Comparison of ENCODE assay signal across 15 cellular contexts in the genomic region with DNA sequence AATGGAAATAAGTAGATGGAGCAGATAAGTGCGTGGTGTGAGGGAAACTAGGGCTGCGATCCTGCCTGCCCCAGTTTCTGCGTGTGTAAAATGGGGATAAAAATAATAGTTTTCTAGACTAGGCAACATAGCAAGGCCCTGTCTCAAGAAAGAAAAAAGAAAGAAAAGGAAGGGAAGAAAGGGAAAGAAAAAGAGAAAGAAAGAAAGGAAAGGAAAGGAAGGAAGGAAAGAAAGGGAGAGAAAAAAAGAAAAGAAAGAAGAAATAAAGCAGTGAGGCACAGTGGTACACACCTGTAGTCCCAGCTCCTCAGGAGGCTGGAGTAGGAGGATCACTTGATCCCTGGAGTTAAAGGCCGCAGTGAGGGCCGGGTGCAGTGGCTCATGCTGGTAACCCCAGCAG. TPM values are rescaled to one million over a fixed set of nuclear protein-coding genes. Genes with fewer than 3 reads are reported as not detected.
DNase-seq lines count a peak whose midpoint lies in the region; ATAC-seq, FAIRE-seq and TF ChIP-seq lines count a peak whose summit lies in the region.
"Had no signal": no experiment of that assay in that cellular context is flagged by ENCODE, and none has a peak within 500 bp of the region (broad histone marks: within the 10 kb centered on the region; RNA-seq: fewer than 3 reads in every experiment).

No MANE protein-coding gene starts in this region.

- CTCF ChIA-PET in HepG2 (lab: Yijun Ruan, JAX; ENCODE audit: low intra/inter-chr PET ratio, low total read pairs) = no interaction called here
- CTCF ChIA-PET in CD8-positive, alpha-beta T cell (lab: Charles Lee) = interaction anchor here (0.6 to 2.4 kb wide), 8 partner anchors 8 to 1007 kb away, joined by 3 to 9 read pairs (median 6); no protein-coding TSS in a partner anchor
- CTCF ChIA-PET in activated CD4-positive, alpha-beta memory T cell treated with anti-CD3 and anti-CD28 coated beads for 36 hours (lab: Charles Lee) = interaction anchor here (0.6 to 1.6 kb wide), 4 partner anchors 10 to 49 kb away, joined by 3 to 6 read pairs (median 3); partner anchors contain the start of gene PAQR4

- H3K27me3 Mint-ChIP-seq in brain = peaks cover 15% of the 10 kb centered on the region
- no peaks in the 10 kb centered on the region for H3K27me3 Mint-ChIP-seq in CD8-positive, alpha-beta T cell (ENCODE audit: low read depth)
- no peaks in the 10 kb centered on the region for H3K27me3 Mint-ChIP-seq in activated CD4-positive, alpha-beta memory T cell treated with anti-CD3 and anti-CD28 coated beads for 36 hours

- peaks cover 26% of the 10 kb centered on the region for H3K4me1 ChIP-seq in HepG2 (ENCODE audit: insufficient read depth, low read length)
- peaks cover 0 to 34% (median 7%) of the 10 kb centered on the region in 4 donors for H3K4me1 ChIP-seq in right lobe of liver
- H3K4me1 ChIP-seq in CD8-positive, alpha-beta T cell (ENCODE audit: insufficient read depth, low read length) = peaks cover 14% of the 10 kb centered on the region

- peak overlapping the region in 2 of 5 experiments; percentile 14 to 23 for H3K27ac Mint-ChIP-seq in brain
- no peak overlapping the region for H3K27ac Mint-ChIP-seq in CD8-positive, alpha-beta T cell
- H3K27ac Mint-ChIP-seq in activated CD4-positive, alpha-beta memory T cell treated with anti-CD3 and anti-CD28 coated beads for 36 hours = no peak overlapping the region

- no peak for TF ChIP-seq RAD21 in HepG2 (CRISPR knock-in tag; IDR thresholded peaks at IDR 0.05)

- intact Hi-C loops in HepG2 (cut with micrococcal nuclease; ENCODE audit: unreplicated experiment) (loop anchor here (2.0 kb wide), 1 partner anchor 18 kb away; the partner anchor contains the start of gene KREMEN2), right lobe of liver (cut with DNase I) (no loop called here)
- intact Hi-C loops in CD8-positive, alpha-beta T cell (cut with DNase I, micrococcal nuclease) = loop anchor here (5.0 kb wide), 3 partner anchors 55 to 1135 kb away; partner anchors contain the start of genes ADCY9 (in 1 of the 2) and FLYWCH1 (in 1 of the 2)
- intact Hi-C loops in activated CD4-positive, alpha-beta memory T cell treated with anti-CD3 and anti-CD28 coated beads for 36 hours (cut with micrococcal nuclease) = loop anchor here (5.0 kb wide), 1 partner anchor 75 kb away; no protein-coding TSS in a partner anchor

- no peak for FAIRE-seq in HepG2 (lab: Jason Lieb, UNC)
- FAIRE-seq: keratinocyte had no signal

- H3K9ac ChIP-seq in HepG2 (ENCODE audit: insufficient read depth, low read depth, low read length) = no peak overlapping the region
- H3K9ac ChIP-seq: SK-N-SH had no signal

- in situ Hi-C loops in HepG2 (cut with HindIII; ENCODE audit: extremely low pct_ligation_motif_present, low pct_unique_long_range_greater_than_20kb) = no loop called here

- no TSS peak for BruUV-seq in HepG2 (replicated peaks; lab: Mats Ljungman, UMichigan)

- no peaks in the 10 kb centered on the region for H3K9me3 ChIP-seq in HepG2 (ENCODE audit: low read length)
- H3K9me3 ChIP-seq in right lobe of liver = no peaks in the 10 kb centered on the region
- H3K9me3 ChIP-seq in CD8-positive, alpha-beta T cell (ENCODE audit: low read length) = no peaks in the 10 kb centered on the region
- H3K9me3 ChIP-seq: SK-N-SH, suprapubic skin had no signal

- no peaks in the 10 kb centered on the region for H3K9me3 Mint-ChIP-seq in brain
- no peaks in the 10 kb centered on the region for H3K9me3 Mint-ChIP-seq in CD8-positive, alpha-beta T cell
- no peaks in the 10 kb centered on the region for H3K9me3 Mint-ChIP-seq in activated CD4-positive, alpha-beta memory T cell treated with anti-CD3 and anti-CD28 coated beads for 36 hours

- H4K20me1 ChIP-seq in HepG2 (ENCODE audit: insufficient read depth, low read length) = no peaks in the 10 kb centered on the region

- H3K36me3 ChIP-seq in HepG2 (replicated peaks in 1 of 2; ENCODE audit: control insufficient read depth in 1 of 2, insufficient read depth in 2 of 2, low read length in 2 of 2) (no peaks in the 10 kb centered on the region), right lobe of liver (no peaks in the 10 kb centered on the region)
- H3K36me3 ChIP-seq in CD8-positive, alpha-beta T cell (ENCODE audit: insufficient read depth, low read length) = no peaks in the 10 kb centered on the region
- H3K36me3 ChIP-seq: suprapubic skin had no signal

- no peak for ATAC-seq in HepG2
- ATAC-seq in right lobe of liver = no peak
- ATAC-seq in CD8-positive, alpha-beta T cell = no peak

- H2AFZ ChIP-seq in HepG2 (ENCODE audit: low read length) = no peak overlapping the region

- POLR2A ChIA-PET in HepG2 (lab: Yijun Ruan, JAX) = interaction anchor here (0.6 to 3.9 kb wide), 4 partner anchors 18 to 230 kb away, joined by 3 to 48 read pairs (median 17); partner anchors contain the start of genes HCFC1R1, KREMEN2, SRRM2 and THOC6
- POLR2A ChIA-PET in CD8-positive, alpha-beta T cell (lab: Charles Lee) = no interaction called here
- POLR2A ChIA-PET in activated CD4-positive, alpha-beta memory T cell treated with anti-CD3 and anti-CD28 coated beads for 36 hours (lab: Charles Lee) = interaction anchor here (1.3 to 1.5 kb wide), 2 partner anchors 12 to 14 kb away, joined by 3 read pairs; no protein-coding TSS in a partner anchor

- H3K4me3 ChIP-seq in HepG2 (replicated peaks in 1 of 3; ENCODE audit: insufficient read depth in 1 of 3, low read depth in 2 of 3, low read length in 3 of 3) (no peak overlapping the region), right lobe of liver (no peak overlapping the region)
- no peak overlapping the region for H3K4me3 ChIP-seq in CD8-positive, alpha-beta T cell (ENCODE audit: low read depth, low read length)
- H3K4me3 ChIP-seq: suprapubic skin had no signal

- H3K27me3 ChIP-seq in HepG2 (ENCODE audit: control insufficient read depth in 1 of 2, insufficient read depth in 2 of 2, low read length in 2 of 2) = peaks cover 8 to 30% of the 10 kb centered on the region in 2 experiments; a peak in 4 of 5 replicates
- H3K27me3 ChIP-seq in right lobe of liver = no peaks in the 10 kb centered on the region
- H3K27me3 ChIP-seq in CD8-positive, alpha-beta T cell (ENCODE audit: insufficient read depth, low read length) = no peaks in the 10 kb centered on the region

- H3K36me3 Mint-ChIP-seq in brain = no peaks in the 10 kb centered on the region
- H3K36me3 Mint-ChIP-seq in CD8-positive, alpha-beta T cell = no peaks in the 10 kb centered on the region
- H3K36me3 Mint-ChIP-seq in activated CD4-positive, alpha-beta memory T cell treated with anti-CD3 and anti-CD28 coated beads for 36 hours = peaks cover 12% of the 10 kb centered on the region

- TF ChIP-seq EP300 in HepG2 (IDR thresholded peaks at IDR 0.05; ENCODE audit: low read depth in 2 of 2, low read length in 2 of 2) (no peak), HepG2 (CRISPR knock-in tag; IDR thresholded peaks at IDR 0.05; ENCODE audit: borderline replicate concordance) (no peak)

- H3K27ac ChIP-seq in HepG2 (ENCODE audit: extremely low read length, insufficient read depth, low read length) (no peak overlapping the region), right lobe of liver (no peak overlapping the region)
- no peak overlapping the region for H3K27ac ChIP-seq in CD8-positive, alpha-beta T cell (ENCODE audit: low read depth, low read length)
- H3K27ac ChIP-seq: suprapubic skin had no signal

- no peak overlapping the region for H3K4me2 ChIP-seq in HepG2 (ENCODE audit: low read depth, low read length)
- H3K4me2 ChIP-seq: SK-N-SH had no signal

- TF ChIP-seq POLR2A in HepG2 (IDR thresholded peaks at IDR 0.05; ENCODE audit: insufficient read depth in 1 of 2, low read depth in 2 of 2, low read length in 2 of 2) (no peak), right lobe of liver (IDR thresholded peaks at IDR 0.05) (no peak)

- H3K4me3 Mint-ChIP-seq in brain = peak overlapping the region; percentile 4 to 89 (median 79)
- H3K4me3 Mint-ChIP-seq in CD8-positive, alpha-beta T cell = no peak overlapping the region
- no peak overlapping the region for H3K4me3 Mint-ChIP-seq in activated CD4-positive, alpha-beta memory T cell treated with anti-CD3 and anti-CD28 coated beads for 36 hours

- DNase-seq in HepG2 (ENCODE audit: low spot score) (no peak), right lobe of liver (no peak)
- no peak for DNase-seq in CD8-positive, alpha-beta T cell
- DNase-seq in stimulated activated CD4-positive, alpha-beta T cell treated with anti-CD3 and anti-CD28 coated beads, Interleukin-15, amount 100 ng/mL, for 24 hours = no peak
- no peak for DNase-seq in activated CD4-positive, alpha-beta memory T cell treated with anti-CD3 and anti-CD28 coated beads for 36 hours
- DNase-seq: activated CD4-positive, CD25-positive, alpha-beta regulatory T cell; GOT3; midbrain; NCI-H1105; SK-N-SH had no signal

- H3K4me1 Mint-ChIP-seq in brain = peaks cover 46% of the 10 kb centered on the region
- peaks cover 16% of the 10 kb centered on the region for H3K4me1 Mint-ChIP-seq in CD8-positive, alpha-beta T cell (ENCODE audit: low read depth)
- H3K4me1 Mint-ChIP-seq in activated CD4-positive, alpha-beta memory T cell treated with anti-CD3 and anti-CD28 coated beads for 36 hours (ENCODE audit: low read depth) = peaks cover 15% of the 10 kb centered on the region

- WGBS in HepG2 (ENCODE audit: low lambda C conversion rate) = 46% methylated on average over 5 of the region's 5 CpGs
- WGBS in right lobe of liver (ENCODE audit: insufficient coverage, low coverage, low lambda C conversion rate, missing lambda C conversion rate) = 77% methylated on average over 5 of the region's 5 CpGs

- TF ChIP-seq CTCF in HepG2 (CRISPR knock-in tag; IDR thresholded peaks at IDR 0.05) = no peak
- no peak for TF ChIP-seq CTCF in right lobe of liver (IDR thresholded peaks at IDR 0.05)
- no peak for TF ChIP-seq CTCF in brain (conservative IDR thresholded peaks at IDR 0.05)
- no peak for TF ChIP-seq CTCF in CD8-positive, alpha-beta T cell (IDR thresholded peaks at IDR 0.05)

- H3K79me2 ChIP-seq in HepG2 (ENCODE audit: insufficient read depth, low read length) = peaks cover 8% of the 10 kb centered on the region

RNA-seq across cellular contexts. Expression of gene PKMYT1, which starts 2.2 kb away (rescaled TPM):
- total RNA-seq in HepG2 (2016; rRNA removed; fragmentation: Illumina TruSeq; extraction: Trizol) (8.4 and 27.8 TPM in 2 replicates), right lobe of liver (1 to 10 TPM in 5 of 6 experiments, under 1 TPM in 1; 0.68 to 6.5 (median 1.7) TPM)
- total RNA-seq in HepG2 (2016; cell fraction: cytosol; rRNA removed; fragmentation: Illumina TruSeq; extraction: Trizol; ENCODE audit: low read depth) = 8.3 and 10.7 TPM in 2 replicates
- 8.6 and 25.9 TPM in 2 replicates for total RNA-seq in HepG2 (2016; cell fraction: insoluble cytoplasmic fraction; rRNA removed; fragmentation: Illumina TruSeq; extraction: Trizol)
- total RNA-seq in HepG2 (2016; cell fraction: membrane; rRNA removed; fragmentation: Illumina TruSeq; extraction: Trizol) = 12.7 and 13.0 TPM in 2 replicates
- 27.2 and 33.5 TPM in 2 replicates for total RNA-seq in HepG2 (2016; cell fraction: nucleus; rRNA removed; fragmentation: Illumina TruSeq; extraction: Trizol)
- polyA plus RNA-seq in HepG2 (2011; rRNA removed) (6.6 and 7.0 TPM in 2 replicates), brain (ENCODE audit: insufficient read depth, low read depth, low replicate concordance) (47.6 TPM)
- polyA plus RNA-seq in HepG2 (2011; cell fraction: cytosol; rRNA removed) = 1.9 and 8.9 TPM in 2 replicates
- 26.5 and 50.1 TPM in 2 replicates for polyA plus RNA-seq in HepG2 (2011; cell fraction: nucleus; rRNA removed)
- 6.9 and 11.9 TPM in 2 replicates for polyA plus RNA-seq in HepG2 (2012)
- polyA plus RNA-seq in HepG2 (2016; cell fraction: cytosol; fragmentation: Illumina TruSeq; extraction: Trizol; ENCODE audit: low read depth) = 5.7 and 6.3 TPM in 2 replicates
- polyA plus RNA-seq in HepG2 (2016; cell fraction: insoluble cytoplasmic fraction; fragmentation: Illumina TruSeq; extraction: Trizol; ENCODE audit: low read depth) = 14.9 and 16.6 TPM in 2 replicates
- polyA plus RNA-seq in HepG2 (2016; cell fraction: membrane; fragmentation: Illumina TruSeq; extraction: Trizol; ENCODE audit: low read depth) = 6.9 and 8.9 TPM in 2 replicates
- polyA plus RNA-seq in HepG2 (2016; cell fraction: nucleus; fragmentation: Illumina TruSeq; extraction: Trizol; ENCODE audit: insufficient read depth, low read depth) = 68.0 and 69.8 TPM in 2 replicates
- polyA minus RNA-seq in HepG2 (2011; rRNA and poly(A)+ RNA removed; ENCODE audit: low replicate concordance) = 9.6 and 11.3 TPM in 2 replicates
- polyA minus RNA-seq in HepG2 (2011; cell fraction: cytosol; rRNA and poly(A)+ RNA removed) = 3.5 and 4.1 TPM in 2 replicates
- polyA minus RNA-seq in HepG2 (2011; cell fraction: nucleus; rRNA and poly(A)+ RNA removed) = 9.4 and 9.8 TPM in 2 replicates
- total RNA-seq in CD8-positive, alpha-beta T cell = under 1 TPM; 0.44 to 0.81 TPM
- total RNA-seq in activated CD4-positive, alpha-beta memory T cell treated with anti-CD3 and anti-CD28 coated beads for 36 hours = 100 to 1,000 TPM; 123 to 134 TPM

RNA-seq across cellular contexts. Expression of gene PAQR4, which starts 13.3 kb away (rescaled TPM):
- total RNA-seq in HepG2 (2016; rRNA removed; fragmentation: Illumina TruSeq; extraction: Trizol) = 15.6 and 24.8 TPM in 2 replicates
- total RNA-seq in HepG2 (2016; cell fraction: cytosol; rRNA removed; fragmentation: Illumina TruSeq; extraction: Trizol; ENCODE audit: low read depth) = 7.8 and 8.9 TPM in 2 replicates
- total RNA-seq in HepG2 (2016; cell fraction: insoluble cytoplasmic fraction; rRNA removed; fragmentation: Illumina TruSeq; extraction: Trizol) = 13.6 and 26.2 TPM in 2 replicates
- 19.5 and 26.0 TPM in 2 replicates for total RNA-seq in HepG2 (2016; cell fraction: membrane; rRNA removed; fragmentation: Illumina TruSeq; extraction: Trizol)
- 16.6 and 19.1 TPM in 2 replicates for total RNA-seq in HepG2 (2016; cell fraction: nucleus; rRNA removed; fragmentation: Illumina TruSeq; extraction: Trizol)
- polyA plus RNA-seq in HepG2 (2011; rRNA removed) = 15.9 and 17.4 TPM in 2 replicates
- polyA plus RNA-seq in HepG2 (2011; cell fraction: cytosol; rRNA removed) = 11.1 and 17.3 TPM in 2 replicates
- polyA plus RNA-seq in HepG2 (2011; cell fraction: nucleus; rRNA removed) = 29.7 and 33.7 TPM in 2 replicates
- 6.7 and 7.6 TPM in 2 replicates for polyA plus RNA-seq in HepG2 (2012)
- polyA plus RNA-seq in HepG2 (2016; cell fraction: cytosol; fragmentation: Illumina TruSeq; extraction: Trizol; ENCODE audit: low read depth) = 6.6 and 8.9 TPM in 2 replicates
- 15.6 and 18.9 TPM in 2 replicates for polyA plus RNA-seq in HepG2 (2016; cell fraction: insoluble cytoplasmic fraction; fragmentation: Illumina TruSeq; extraction: Trizol; ENCODE audit: low read depth)
- 15.5 and 18.8 TPM in 2 replicates for polyA plus RNA-seq in HepG2 (2016; cell fraction: membrane; fragmentation: Illumina TruSeq; extraction: Trizol; ENCODE audit: low read depth)
- 35.6 and 37.9 TPM in 2 replicates for polyA plus RNA-seq in HepG2 (2016; cell fraction: nucleus; fragmentation: Illumina TruSeq; extraction: Trizol; ENCODE audit: insufficient read depth, low read depth)
- polyA minus RNA-seq in HepG2 (2011; rRNA and poly(A)+ RNA removed; ENCODE audit: low replicate concordance) = 34.1 and 50.0 TPM in 2 replicates
- polyA minus RNA-seq in HepG2 (2011; cell fraction: cytosol; rRNA and poly(A)+ RNA removed) = 12.6 and 13.7 TPM in 2 replicates
- polyA minus RNA-seq in HepG2 (2011; cell fraction: nucleus; rRNA and poly(A)+ RNA removed) = 4.7 and 6.1 TPM in 2 replicates
- 1 to 10 TPM in 4 of 6 experiments, under 1 TPM in 2; 0.93 to 6.1 (median 3.3) TPM for total RNA-seq in right lobe of liver
- 121 TPM for polyA plus RNA-seq in brain (ENCODE audit: insufficient read depth, low read depth, low replicate concordance)
- under 1 TPM; 0.14 to 0.22 TPM for total RNA-seq in CD8-positive, alpha-beta T cell
- total RNA-seq in activated CD4-positive, alpha-beta memory T cell treated with anti-CD3 and anti-CD28 coated beads for 36 hours = 10 to 100 TPM; 37.0 to 37.9 TPM

RNA-seq across cellular contexts. Expression of gene KREMEN2, which starts 18.3 kb away (rescaled TPM):
- total RNA-seq in HepG2 (2016; rRNA removed; fragmentation: Illumina TruSeq; extraction: Trizol) = 0.51 and 1.2 TPM in 2 replicates
- not detected in 2 replicates for total RNA-seq in HepG2 (2016; cell fraction: cytosol; rRNA removed; fragmentation: Illumina TruSeq; extraction: Trizol; ENCODE audit: low read depth)
- total RNA-seq in HepG2 (2016; cell fraction: insoluble cytoplasmic fraction; rRNA removed; fragmentation: Illumina TruSeq; extraction: Trizol) = 0.37 and 1.4 TPM in 2 replicates
- total RNA-seq in HepG2 (2016; cell fraction: membrane; rRNA removed; fragmentation: Illumina TruSeq; extraction: Trizol) = 0.25 and 0.31 TPM in 2 replicates
- total RNA-seq in HepG2 (2016; cell fraction: nucleus; rRNA removed; fragmentation: Illumina TruSeq; extraction: Trizol) = 0.84 and 0.88 TPM in 2 replicates
- 0.48 and 1.0 TPM in 2 replicates for polyA plus RNA-seq in HepG2 (2011; rRNA removed)
- 0.50 and 1.1 TPM in 2 replicates for polyA plus RNA-seq in HepG2 (2011; cell fraction: cytosol; rRNA removed)
- 2.7 and 4.2 TPM in 2 replicates for polyA plus RNA-seq in HepG2 (2011; cell fraction: nucleus; rRNA removed)
- 0.37 and 0.42 TPM in 2 replicates for polyA plus RNA-seq in HepG2 (2012)
- polyA plus RNA-seq in HepG2 (2016; cell fraction: cytosol; fragmentation: Illumina TruSeq; extraction: Trizol; ENCODE audit: low read depth) = 0.07 and 0.14 TPM in 2 replicates
- polyA plus RNA-seq in HepG2 (2016; cell fraction: insoluble cytoplasmic fraction; fragmentation: Illumina TruSeq; extraction: Trizol; ENCODE audit: low read depth) = 0.38 and 0.40 TPM in 2 replicates
- polyA plus RNA-seq in HepG2 (2016; cell fraction: membrane; fragmentation: Illumina TruSeq; extraction: Trizol; ENCODE audit: low read depth) = 0.12 and 0.13 TPM in 2 replicates
- polyA plus RNA-seq in HepG2 (2016; cell fraction: nucleus; fragmentation: Illumina TruSeq; extraction: Trizol; ENCODE audit: insufficient read depth, low read depth) = 0.93 and 1.5 TPM in 2 replicates
- polyA minus RNA-seq in HepG2 (2011; rRNA and poly(A)+ RNA removed; ENCODE audit: low replicate concordance) = 0.33 and 0.68 TPM in 2 replicates
- 0.49 and 0.62 TPM in 2 replicates for polyA minus RNA-seq in HepG2 (2011; cell fraction: cytosol; rRNA and poly(A)+ RNA removed)
- not detected in 2 replicates for polyA minus RNA-seq in HepG2 (2011; cell fraction: nucleus; rRNA and poly(A)+ RNA removed)
- not detected for total RNA-seq in right lobe of liver
- polyA plus RNA-seq in brain (ENCODE audit: insufficient read depth, low read depth, low replicate concordance) = 1.1 TPM
- total RNA-seq in CD8-positive, alpha-beta T cell = not detected
- not detected for total RNA-seq in activated CD4-positive, alpha-beta memory T cell treated with anti-CD3 and anti-CD28 coated beads for 36 hours
- total RNA-seq: posterior vena cava had no signal

RNA-seq across cellular contexts. Expression of gene CLDN9, which starts 30.3 kb away (rescaled TPM):
- total RNA-seq in HepG2 (2016; rRNA removed; fragmentation: Illumina TruSeq; extraction: Trizol) (0.08 and 0.15 TPM in 2 replicates), right lobe of liver (1 to 10 TPM in 2 of 6 experiments, under 1 TPM in 4; 0.25 to 1.7 (median 0.92) TPM)
- not detected in 2 replicates for total RNA-seq in HepG2 (2016; cell fraction: cytosol; rRNA removed; fragmentation: Illumina TruSeq; extraction: Trizol; ENCODE audit: low read depth)
- 0.09 and 0.11 TPM in 2 replicates for total RNA-seq in HepG2 (2016; cell fraction: insoluble cytoplasmic fraction; rRNA removed; fragmentation: Illumina TruSeq; extraction: Trizol)
- total RNA-seq in HepG2 (2016; cell fraction: membrane; rRNA removed; fragmentation: Illumina TruSeq; extraction: Trizol) = 0.09 and 0.14 TPM in 2 replicates
- not detected in 2 replicates for total RNA-seq in HepG2 (2016; cell fraction: nucleus; rRNA removed; fragmentation: Illumina TruSeq; extraction: Trizol)
- polyA plus RNA-seq in HepG2 (2011; rRNA removed) (0.26 and 0.48 TPM in 2 replicates), brain (ENCODE audit: insufficient read depth, low read depth, low replicate concordance) (16.3 TPM)
- 0.26 and 0.52 TPM in 2 replicates for polyA plus RNA-seq in HepG2 (2011; cell fraction: cytosol; rRNA removed)
- 2.1 and 2.4 TPM in 2 replicates for polyA plus RNA-seq in HepG2 (2011; cell fraction: nucleus; rRNA removed)
- polyA plus RNA-seq in HepG2 (2012) = 0.32 and 0.53 TPM in 2 replicates
- polyA plus RNA-seq in HepG2 (2016; cell fraction: cytosol; fragmentation: Illumina TruSeq; extraction: Trizol; ENCODE audit: low read depth) = 0.08 and 0.20 TPM in 2 replicates
- 0.15 and 0.17 TPM in 2 replicates for polyA plus RNA-seq in HepG2 (2016; cell fraction: insoluble cytoplasmic fraction; fragmentation: Illumina TruSeq; extraction: Trizol; ENCODE audit: low read depth)
- 0.15 TPM in 1 of 2 replicates, not detected in the other for polyA plus RNA-seq in HepG2 (2016; cell fraction: membrane; fragmentation: Illumina TruSeq; extraction: Trizol; ENCODE audit: low read depth)
- 1.1 and 1.3 TPM in 2 replicates for polyA plus RNA-seq in HepG2 (2016; cell fraction: nucleus; fragmentation: Illumina TruSeq; extraction: Trizol; ENCODE audit: insufficient read depth, low read depth)
- polyA minus RNA-seq in HepG2 (2011; rRNA and poly(A)+ RNA removed; ENCODE audit: low replicate concordance) = 0.26 and 1.1 TPM in 2 replicates
- 0.44 and 0.79 TPM in 2 replicates for polyA minus RNA-seq in HepG2 (2011; cell fraction: cytosol; rRNA and poly(A)+ RNA removed)
- 0.77 and 0.99 TPM in 2 replicates for polyA minus RNA-seq in HepG2 (2011; cell fraction: nucleus; rRNA and poly(A)+ RNA removed)
- total RNA-seq in CD8-positive, alpha-beta T cell = not detected
- not detected for total RNA-seq in activated CD4-positive, alpha-beta memory T cell treated with anti-CD3 and anti-CD28 coated beads for 36 hours
- total RNA-seq: posterior vena cava, suprapubic skin had no signal
- polyA plus RNA-seq: AG04450, keratinocyte had no signal

RNA-seq across cellular contexts. Expression of gene CLDN6, which starts 35.6 kb away (rescaled TPM):
- total RNA-seq in HepG2 (2016; rRNA removed; fragmentation: Illumina TruSeq; extraction: Trizol) = 2.7 and 7.6 TPM in 2 replicates
- 1.2 and 1.3 TPM in 2 replicates for total RNA-seq in HepG2 (2016; cell fraction: cytosol; rRNA removed; fragmentation: Illumina TruSeq; extraction: Trizol; ENCODE audit: low read depth)
- total RNA-seq in HepG2 (2016; cell fraction: insoluble cytoplasmic fraction; rRNA removed; fragmentation: Illumina TruSeq; extraction: Trizol) = 2.2 and 8.1 TPM in 2 replicates
- 1.4 and 2.3 TPM in 2 replicates for total RNA-seq in HepG2 (2016; cell fraction: membrane; rRNA removed; fragmentation: Illumina TruSeq; extraction: Trizol)
- 9.3 and 10.1 TPM in 2 replicates for total RNA-seq in HepG2 (2016; cell fraction: nucleus; rRNA removed; fragmentation: Illumina TruSeq; extraction: Trizol)
- 5.9 and 10.1 TPM in 2 replicates for polyA plus RNA-seq in HepG2 (2011; rRNA removed)
- 10.2 and 14.5 TPM in 2 replicates for polyA plus RNA-seq in HepG2 (2011; cell fraction: cytosol; rRNA removed)
- polyA plus RNA-seq in HepG2 (2011; cell fraction: nucleus; rRNA removed) = 3.6 and 5.9 TPM in 2 replicates
- polyA plus RNA-seq in HepG2 (2012) = 5.5 and 7.9 TPM in 2 replicates
- 2.0 and 2.8 TPM in 2 replicates for polyA plus RNA-seq in HepG2 (2016; cell fraction: cytosol; fragmentation: Illumina TruSeq; extraction: Trizol; ENCODE audit: low read depth)
- 3.6 and 4.2 TPM in 2 replicates for polyA plus RNA-seq in HepG2 (2016; cell fraction: insoluble cytoplasmic fraction; fragmentation: Illumina TruSeq; extraction: Trizol; ENCODE audit: low read depth)
- polyA plus RNA-seq in HepG2 (2016; cell fraction: membrane; fragmentation: Illumina TruSeq; extraction: Trizol; ENCODE audit: low read depth) = 2.8 and 3.7 TPM in 2 replicates
- 22.4 and 25.4 TPM in 2 replicates for polyA plus RNA-seq in HepG2 (2016; cell fraction: nucleus; fragmentation: Illumina TruSeq; extraction: Trizol; ENCODE audit: insufficient read depth, low read depth)
- 0.14 and 9.8 TPM in 2 replicates for polyA minus RNA-seq in HepG2 (2011; rRNA and poly(A)+ RNA removed; ENCODE audit: low replicate concordance)
- 4.6 and 5.7 TPM in 2 replicates for polyA minus RNA-seq in HepG2 (2011; cell fraction: cytosol; rRNA and poly(A)+ RNA removed)
- 1.0 and 1.4 TPM in 2 replicates for polyA minus RNA-seq in HepG2 (2011; cell fraction: nucleus; rRNA and poly(A)+ RNA removed)
- total RNA-seq in right lobe of liver = 1 to 10 TPM in 1 of 6 experiments, not detected in 5; 2.9 TPM
- 0.31 TPM for polyA plus RNA-seq in brain (ENCODE audit: insufficient read depth, low read depth, low replicate concordance)
- total RNA-seq in CD8-positive, alpha-beta T cell = not detected
- not detected for total RNA-seq in activated CD4-positive, alpha-beta memory T cell treated with anti-CD3 and anti-CD28 coated beads for 36 hours
- total RNA-seq: posterior vena cava, suprapubic skin had no signal
- polyA plus RNA-seq: keratinocyte had no signal

Comparison
In these comparisons a context has a peak if more than half of its experiments do, and no peak if none do; other contexts are left out.
1. intact Hi-C loops: an anchor here in HepG2 (2.0 kb wide), CD8-positive, alpha-beta T cell (5.0 kb wide) and activated CD4-positive, alpha-beta memory T cell treated with anti-CD3 and anti-CD28 coated beads for 36 hours (5.0 kb wide); none called in right lobe of liver.
2. H3K4me3 Mint-ChIP-seq: peak in brain (5 of 5); none in CD8-positive, alpha-beta T cell (single experiment) and activated CD4-positive, alpha-beta memory T cell treated with anti-CD3 and anti-CD28 coated beads for 36 hours (single experiment).